9 cellular contexts compared by ENCODE assay signal in the genomic region with DNA sequence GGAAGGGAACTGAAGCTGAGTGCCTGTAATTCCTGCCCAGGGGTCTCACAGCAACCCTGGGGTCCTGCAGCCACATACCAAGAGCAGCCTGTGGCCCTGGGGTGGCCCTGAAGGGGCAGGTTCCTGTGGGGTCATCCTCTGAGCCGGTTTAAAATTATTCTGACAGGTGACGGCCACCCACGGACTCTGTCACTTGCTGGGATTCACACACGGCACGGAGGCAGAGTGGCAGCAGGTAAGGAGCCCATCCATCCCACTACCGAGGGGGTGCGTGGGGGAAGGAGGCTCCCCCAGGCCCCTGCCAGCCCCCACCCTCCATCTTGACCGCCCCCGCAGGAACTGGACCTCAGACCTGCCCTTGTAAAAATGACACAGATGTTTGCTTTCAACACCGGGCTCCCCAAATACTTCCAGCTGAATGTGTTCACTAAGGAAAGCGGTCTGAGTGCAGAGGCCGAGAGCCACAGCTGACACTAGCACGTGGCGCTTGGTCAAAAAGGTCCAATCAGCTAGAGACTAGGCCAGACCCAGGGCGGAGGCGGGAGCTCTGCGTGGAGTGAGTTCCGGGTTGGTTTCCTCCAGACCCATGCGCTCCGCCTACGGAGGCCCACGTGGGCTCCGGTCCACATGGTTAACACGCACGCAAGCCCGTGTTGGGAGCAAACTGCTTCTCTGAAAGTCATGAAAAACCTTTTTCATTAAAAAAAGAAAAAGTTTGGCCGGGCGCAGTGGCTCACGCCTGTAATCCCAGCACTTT. TPM values are rescaled to one million over a fixed set of nuclear protein-coding genes. Genes with fewer than 3 reads are reported as not detected.
DNase-seq lines count a peak whose midpoint lies in the region; TF ChIP-seq lines count a peak whose summit lies in the region.
"Had no signal": no experiment of that assay in that cellular context is flagged by ENCODE, and none has a peak within 500 bp of the region (broad histone marks: within the 10 kb centered on the region; RNA-seq: fewer than 3 reads in every experiment).

No MANE protein-coding gene starts in this region.

- TF ChIP-seq CTCF in tibial artery (IDR thresholded peaks at IDR 0.05) = no peak

- H3K4ac ChIP-seq in neuronal stem cell (ENCODE audit: low read length) = no peak overlapping the region

- H4K91ac ChIP-seq in neuronal stem cell (ENCODE audit: low read depth, low read length, poor library complexity) = no peak overlapping the region

- peak overlapping the region; percentile 28 for H2AK5ac ChIP-seq in neuronal stem cell (ENCODE audit: low read depth, low read length)

- peak; percentile 35 for TF ChIP-seq POLR2A in erythroblast (IDR thresholded peaks at IDR 0.05; ENCODE audit: low read length)

- H2BK120ac ChIP-seq in neuronal stem cell (ENCODE audit: low read depth, low read length) = no peak overlapping the region

- H3K4me3 ChIP-seq in neuronal stem cell (ENCODE audit: low read length in 2 of 2) = no peak overlapping the region
- peak overlapping the region; percentile 11 to 41 for H3K4me3 ChIP-seq in tibial artery
- H3K4me3 ChIP-seq: BLaER1 treated with 17β-estradiol and CSF1 and Interleukin-3, amounts not matched to agents 10 nM and 100 nM had no signal

- WGBS in neuronal stem cell (ENCODE audit: extremely low coverage in 2 of 2, insufficient read length in 2 of 2, insufficient replicate concordance in 1 of 2), 2 donors = no CpG with 5 or more reads among the region's 29 CpGs

- no peak overlapping the region for H3K23ac ChIP-seq in neuronal stem cell (ENCODE audit: low read depth, low read length, poor library complexity)

- no peak overlapping the region for H4K8ac ChIP-seq in neuronal stem cell (ENCODE audit: low read depth, low read length)

- intact Hi-C loops in tibial artery (cut with DNase I; ENCODE audit: low total_unique reads) = no loop called here

- H2BK15ac ChIP-seq in neuronal stem cell (ENCODE audit: low read length) = no peak overlapping the region

- H2AFZ ChIP-seq in neuronal stem cell (ENCODE audit: low read length) = no peak overlapping the region

- DNase-seq in NCI-H526 (lab: John Stamatoyannopoulos, UW) (peak; percentile 50 to 74), NCI-H526 treated with DMSO at 0.1 percent for 48 hours (lab: John Stamatoyannopoulos, UW) (no peak), erythroblast (lab: John Stamatoyannopoulos, UW) (peak; percentile 70 to 78), neuronal stem cell (ENCODE audit: low spot score) (no peak), tibial artery (peak; percentile 86 to 91), SKM-1 (lab: John Stamatoyannopoulos, UW; ENCODE audit: unreplicated experiment) (no peak)
- peak; percentile 73 for DNase-seq in activated CD4-positive, alpha-beta T cell treated with anti-CD3 and anti-CD28 coated beads for 48 hours
- no peak for DNase-seq in central memory CD4-positive, alpha-beta T cell

- peaks cover 2 to 6% of the 10 kb centered on the region in 2 donors for H3K4me1 ChIP-seq in neuronal stem cell (ENCODE audit: control insufficient read depth in 2 of 2, insufficient read depth in 1 of 2, low read depth in 1 of 2, low read length in 2 of 2)
- peaks cover 0 to 12% (median 11%) of the 10 kb centered on the region in 4 donors for H3K4me1 ChIP-seq in tibial artery

- peak overlapping the region; percentile 52 for H3K18ac ChIP-seq in neuronal stem cell (ENCODE audit: low read length)

- H3K9me3 ChIP-seq in neuronal stem cell (replicated peaks in 1 of 2; ENCODE audit: control insufficient read depth in 2 of 2, insufficient read depth in 1 of 2, low read depth in 1 of 2, low read length in 2 of 2) (peaks cover 8 to 15% of the 10 kb centered on the region in 2 donors), tibial artery (no peaks in the 10 kb centered on the region)

- H2BK5ac ChIP-seq in neuronal stem cell (ENCODE audit: low read length) = no peak overlapping the region

- no peak overlapping the region for H2BK12ac ChIP-seq in neuronal stem cell (ENCODE audit: low read length)

- no peaks in the 10 kb centered on the region for H3K27me3 ChIP-seq in neuronal stem cell (ENCODE audit: control insufficient read depth in 3 of 3, insufficient read depth in 3 of 3, low read depth in 1 of 3, low read length in 3 of 3)
- peaks cover 0 to 18% of the 10 kb centered on the region in 2 donors for H3K27me3 ChIP-seq in tibial artery

- no peak overlapping the region for H3K27ac ChIP-seq in neuronal stem cell (replicated peaks; ENCODE audit: low read length)
- H3K27ac ChIP-seq in tibial artery = peak overlapping the region; percentile 26 to 73

- no peak overlapping the region for H3K9ac ChIP-seq in neuronal stem cell (ENCODE audit: low read depth, low read length, poor library complexity)

- no peak overlapping the region for H3K4me2 ChIP-seq in neuronal stem cell (ENCODE audit: insufficient read depth, low read length, poor library complexity, severe bottlenecking)

- H3K36me3 ChIP-seq in neuronal stem cell (replicated peaks in 1 of 2; ENCODE audit: control insufficient read depth in 2 of 2, insufficient read depth in 2 of 2, low read length in 2 of 2) (peaks cover 21 to 36% of the 10 kb centered on the region in 2 donors), tibial artery (peaks cover 0 to 21% (median 9%) of the 10 kb centered on the region in 3 donors)

- H3K14ac ChIP-seq in neuronal stem cell (ENCODE audit: low read length) = no peak overlapping the region

- H3K79me1 ChIP-seq in neuronal stem cell (ENCODE audit: low read depth, low read length) = peaks cover 2% of the 10 kb centered on the region

RNA-seq across cellular contexts. Expression of gene YBEY, which starts 10.0 kb away (rescaled TPM):
- 36.3 TPM for polyA plus RNA-seq in neuronal stem cell (2013, experiment 1 of 2)
- 33.5 TPM for polyA plus RNA-seq in neuronal stem cell (2013, experiment 2 of 2)

RNA-seq across cellular contexts. Expression of gene MCM3AP, which starts 10.8 kb away (rescaled TPM):
- polyA plus RNA-seq in neuronal stem cell (2013, experiment 1 of 2) = 40.7 TPM
- 38.0 TPM for polyA plus RNA-seq in neuronal stem cell (2013, experiment 2 of 2)

RNA-seq across cellular contexts. Expression of gene C21orf58, which starts 27.5 kb away (rescaled TPM):
- 29.5 TPM for polyA plus RNA-seq in neuronal stem cell (2013, experiment 1 of 2)
- polyA plus RNA-seq in neuronal stem cell (2013, experiment 2 of 2) = 29.2 TPM

RNA-seq across cellular contexts. Expression of gene PCNT, which starts 27.8 kb away (rescaled TPM):
- polyA plus RNA-seq in neuronal stem cell (2013, experiment 1 of 2) = 11.1 TPM
- 10.6 TPM for polyA plus RNA-seq in neuronal stem cell (2013, experiment 2 of 2)

Comparison
In these comparisons a context has a peak if more than half of its experiments do, and no peak if none do; other contexts are left out.
1. DNase-seq: peak in NCI-H526 (2 of 2), activated CD4-positive, alpha-beta T cell treated with anti-CD3 and anti-CD28 coated beads for 48 hours (single experiment), erythroblast (2 of 2) and tibial artery (2 of 2); none in NCI-H526 treated with DMSO at 0.1 percent for 48 hours (single experiment), neuronal stem cell (single experiment), SKM-1 (single experiment) and central memory CD4-positive, alpha-beta T cell (single experiment).
2. H3K4me3 ChIP-seq: peak in tibial artery (2 of 2); none in neuronal stem cell (0 of 2).